ENCODE assay signal across 18 cellular contexts in genomic region chr3:122787872-122788271, GRCh38. TPM values are rescaled to one million over a fixed set of nuclear protein-coding genes. Genes with fewer than 3 reads are reported as not detected.
DNase-seq lines count a peak whose midpoint lies in the region; ATAC-seq, FAIRE-seq and TF ChIP-seq lines count a peak whose summit lies in the region.
"Had no signal": no experiment of that assay in that cellular context is flagged by ENCODE, and none has a peak within 500 bp of the region (broad histone marks: within the 10 kb centered on the region; RNA-seq: fewer than 3 reads in every experiment).

No MANE protein-coding gene starts in this region.

- peaks cover 24% of the 10 kb centered on the region for H3K36me3 Mint-ChIP-seq in CD8-positive, alpha-beta T cell

- peaks cover 39% of the 10 kb centered on the region for H3K4me1 Mint-ChIP-seq in CD8-positive, alpha-beta T cell (ENCODE audit: low read depth)

- H3K4me3 Mint-ChIP-seq in CD8-positive, alpha-beta T cell = peak overlapping the region; percentile 10

- 11% methylated on average over 2 of the region's 2 CpGs for WGBS in K562 (ENCODE audit: insufficient coverage, low coverage, missing lambda C conversion rate)
- WGBS in psoas muscle, 3 donors = 54 to 62% (median 56%) methylated on average over 2 of the region's 2 CpGs
- WGBS in spleen, 5 donors = 79 to 87% (median 85%) methylated on average over 2 of the region's 2 CpGs

- H3K27ac ChIP-seq in CD8-positive, alpha-beta T cell (ENCODE audit: low read depth, low read length) = no peak overlapping the region
- H3K27ac ChIP-seq in K562 (ENCODE audit: extremely low read depth, low read depth, low read length) (peak overlapping the region; percentile 44; the same call in 2 of the 3 replicates), psoas muscle (peak overlapping the region; percentile 99), spleen (peak overlapping the region in 2 of 8 donors; percentile 26 to 28)
- H3K27ac ChIP-seq: C4-2B, PC-9 had no signal

- no peaks in the 10 kb centered on the region for H3K27me3 Mint-ChIP-seq in CD8-positive, alpha-beta T cell (ENCODE audit: low read depth)

- FAIRE-seq in GM18507 (lab: Jason Lieb, UNC) = peak; percentile 26
- FAIRE-seq in K562 (lab: Jason Lieb, UNC) = no peak

- H2AFZ ChIP-seq in K562 (ENCODE audit: low read depth, low read length) = peak overlapping the region; percentile 60; the same call in 1 of the 2 replicates
- H2AFZ ChIP-seq: PC-9 had no signal

- no peaks in the 10 kb centered on the region; the same call in 2 of the 3 replicates for H3K79me2 ChIP-seq in K562 (ENCODE audit: control insufficient read depth, insufficient read depth, low read length)

- peak overlapping the region; percentile 60 for H3K27ac Mint-ChIP-seq in CD8-positive, alpha-beta T cell

- no peak for TF ChIP-seq RAD21 in K562 (CRISPR knock-in tag; conservative IDR thresholded peaks at IDR 0.05 in 1 of 2, IDR thresholded peaks at IDR 0.05 in 1 of 2)

- H3K4me2 ChIP-seq in K562 (ENCODE audit: insufficient read depth, low read length) = no peak overlapping the region; the same call in none of the 2 replicates
- H3K4me2 ChIP-seq: PC-9 had no signal

- H3K9me3 ChIP-seq in CD8-positive, alpha-beta T cell (ENCODE audit: low read length) = no peaks in the 10 kb centered on the region
- H3K9me3 ChIP-seq in K562 (replicated peaks; ENCODE audit: control insufficient read depth, insufficient read depth, low read depth, low read length) = no peaks in the 10 kb centered on the region
- H3K9me3 ChIP-seq in psoas muscle = no peaks in the 10 kb centered on the region
- H3K9me3 ChIP-seq in spleen = no peaks in the 10 kb centered on the region
- H3K9me3 ChIP-seq: Caco-2 had no signal

- H3K36me3 ChIP-seq in CD8-positive, alpha-beta T cell (ENCODE audit: insufficient read depth, low read length) = no peaks in the 10 kb centered on the region
- H3K36me3 ChIP-seq in K562 (ENCODE audit: control insufficient read depth, insufficient read depth, low read length) = no peaks in the 10 kb centered on the region
- peaks cover 0 to 11% of the 10 kb centered on the region in 2 donors for H3K36me3 ChIP-seq in psoas muscle (ENCODE audit: insufficient read depth in 1 of 2, low read depth in 1 of 2)
- H3K36me3 ChIP-seq in spleen = peaks cover 0 to 25% (median 0%) of the 10 kb centered on the region in 6 donors

- ATAC-seq in CD8-positive, alpha-beta T cell = no peak
- ATAC-seq in K562 (peak; percentile 63), psoas muscle (no peak)

- CTCF ChIA-PET in CD8-positive, alpha-beta T cell (lab: Charles Lee) = no interaction called here
- CTCF ChIA-PET in K562 (lab: Yijun Ruan, JAX; ENCODE audit: low intra/inter-chr PET ratio) = no interaction called here

- peaks cover 12% of the 10 kb centered on the region for H3K4me1 ChIP-seq in CD8-positive, alpha-beta T cell (ENCODE audit: insufficient read depth, low read length)
- H3K4me1 ChIP-seq in K562 (replicated peaks in 1 of 2; ENCODE audit: control insufficient read depth in 2 of 2, insufficient read depth in 2 of 2, low read length in 2 of 2) (no peaks in the 10 kb centered on the region; a peak in 2 of 5 replicates), psoas muscle (peaks cover 57% of the 10 kb centered on the region), spleen (peaks cover 4 to 65% (median 38%) of the 10 kb centered on the region in 6 donors)

- no peak overlapping the region for H3K4me3 ChIP-seq in CD8-positive, alpha-beta T cell (ENCODE audit: low read depth, low read length)
- H3K4me3 ChIP-seq in K562 (no peak overlapping the region), psoas muscle (peak overlapping the region; percentile 11), spleen (no peak overlapping the region)
- H3K4me3 ChIP-seq: PC-9 had no signal

- TF ChIP-seq EP300 in K562 (IDR thresholded peaks at IDR 0.05; ENCODE audit: low read length) = no peak

- TF ChIP-seq POLR2A in K562 (conservative IDR thresholded peaks at IDR 0.05) (no peak), spleen (IDR thresholded peaks at IDR 0.05) (no peak)

- no peaks in the 10 kb centered on the region for H4K20me1 ChIP-seq in K562 (replicated peaks; ENCODE audit: control insufficient read depth, insufficient read depth, low read length)

- no peaks in the 10 kb centered on the region for H3K9me3 Mint-ChIP-seq in CD8-positive, alpha-beta T cell

- no TSS peak for BruUV-seq in K562 (replicated peaks; lab: Mats Ljungman, UMichigan)

- POLR2A ChIA-PET in CD8-positive, alpha-beta T cell (lab: Charles Lee) = no interaction called here
- POLR2A ChIA-PET in K562 (lab: Yijun Ruan, JAX) = interaction anchor here (0.6 kb wide), 1 partner anchor 32 kb away, joined by 3 read pairs; no protein-coding TSS in a partner anchor

- no peak for DNase-seq in CD8-positive, alpha-beta T cell
- no peak for DNase-seq in GM18507 (ENCODE audit: extremely low spot score, insufficient read length, low read depth)
- DNase-seq in K562 (ENCODE audit: extremely low read depth in 1 of 4, low spot score in 3 of 4) = peak in 1 of 4 experiments; percentile 8
- DNase-seq in psoas muscle = no peak
- no peak for DNase-seq in spleen
- no peak for DNase-seq in NCI-H510A treated with DMSO at 0.1 percent for 48 hours (lab: John Stamatoyannopoulos, UW)
- no peak for DNase-seq in NCI-H2029 (lab: John Stamatoyannopoulos, UW)
- DNase-seq: ACHN, Caco-2, DMS153, GDM1, KG1, MV-4-11, NCI-H187, NCI-H226, NCI-H524 treated with DMSO at 0.1 percent for 48 hours, PC-9 had no signal

- no peak overlapping the region for H3K9ac ChIP-seq in K562 (ENCODE audit: insufficient read depth in 1 of 2, low read depth in 2 of 2, low read length in 2 of 2)

- intact Hi-C loops in CD8-positive, alpha-beta T cell (cut with DNase I, micrococcal nuclease) = no loop called here
- intact Hi-C loops in K562 (cut with micrococcal nuclease) (no loop called here), psoas muscle (cut with DNase I) (no loop called here), spleen (cut with DNase I; ENCODE audit: low total_unique reads) (no loop called here)

- no peaks in the 10 kb centered on the region for H3K9me1 ChIP-seq in K562 (ENCODE audit: control insufficient read depth, insufficient read depth, low read length)

- in situ Hi-C loops in K562 (cut with MboI) = no loop called here

- no peak for TF ChIP-seq CTCF in CD8-positive, alpha-beta T cell (IDR thresholded peaks at IDR 0.05)
- TF ChIP-seq CTCF in K562 (IDR thresholded peaks at IDR 0.05 in 2 of 3, conservative IDR thresholded peaks at IDR 0.05 in 1 of 3; ENCODE audit: insufficient read depth in 2 of 3, low read depth in 1 of 3, low read length in 3 of 3) = no peak
- TF ChIP-seq CTCF in psoas muscle (IDR thresholded peaks at IDR 0.05) = no peak
- no peak for TF ChIP-seq CTCF in spleen (IDR thresholded peaks at IDR 0.05 in 8 of 11, conservative IDR thresholded peaks at IDR 0.05 in 3 of 11)

- H3K27me3 ChIP-seq in CD8-positive, alpha-beta T cell (ENCODE audit: insufficient read depth, low read length) = no peaks in the 10 kb centered on the region
- no peaks in the 10 kb centered on the region for H3K27me3 ChIP-seq in K562 (ENCODE audit: control insufficient read depth in 2 of 2, insufficient read depth in 2 of 2, low read length in 2 of 2)
- no peaks in the 10 kb centered on the region for H3K27me3 ChIP-seq in psoas muscle (ENCODE audit: insufficient read depth in 3 of 3, low read length in 2 of 3)
- H3K27me3 ChIP-seq in spleen (replicated peaks in 1 of 7) = no peaks in the 10 kb centered on the region

RNA-seq across cellular contexts. Expression of gene HSPBAP1, which starts 5.8 kb away (rescaled TPM):
- total RNA-seq in CD8-positive, alpha-beta T cell = 1 to 10 TPM; 8.7 to 9.3 TPM
- total RNA-seq in K562 (2011; cell fraction: chromatin; rRNA removed; ENCODE audit: low replicate concordance) = 3.8 and 9.7 TPM in 2 replicates
- total RNA-seq in K562 (2011; cell fraction: nucleolus; rRNA removed) = 2.2 and 2.9 TPM in 2 replicates
- total RNA-seq in K562 (2011; cell fraction: nucleoplasm; rRNA removed) = 7.3 and 13.3 TPM in 2 replicates
- total RNA-seq in K562 (2014; rRNA removed) (2.3 and 2.9 TPM in 2 replicates), K562 (2014; rRNA removed; fragmentation: Illumina TruSeq; extraction: Trizol) (4.5 and 4.8 TPM in 2 replicates), K562 (2015; rRNA removed; fragmentation: Illumina TruSeq; extraction: Trizol) (3.5 and 3.7 TPM in 2 replicates), K562 (2021) (3.5 and 3.6 TPM in 2 replicates), psoas muscle (10 to 100 TPM in 3 of 4 donors, 1 to 10 TPM in 1; 4.8 to 18.2 (median 16.2) TPM), spleen (10 to 100 TPM; 17.8 to 42.9 (median 23.8) TPM)
- polyA plus RNA-seq in K562 (2011; rRNA removed) (3.1 and 3.7 TPM in 2 replicates), K562 (2014; fragmentation: Illumina TruSeq; extraction: Trizol) (3.7 and 4.4 TPM in 2 replicates), K562 (2014; fragmentation: Nextera tagmentation; extraction: Ambion mirVana) (1 to 10 TPM; 2.1 TPM), K562 (2014; rRNA removed) (3.4 and 5.0 TPM in 2 replicates), psoas muscle (10 to 100 TPM in 2 of 3 donors, 1 to 10 TPM in 1; 6.1 to 24.7 (median 18.9) TPM), spleen (10 to 100 TPM; 16.9 to 26.3 (median 17.0) TPM)
- 0.78 and 1.9 TPM in 2 replicates for polyA plus RNA-seq in K562 (2011; cell fraction: cytosol; rRNA removed)
- 3.7 and 5.0 TPM in 2 replicates for polyA plus RNA-seq in K562 (2011; cell fraction: nucleus; rRNA removed)
- polyA plus RNA-seq in K562 (2012) = 2.6 and 3.9 TPM in 2 replicates
- polyA minus RNA-seq in K562 (2011; rRNA and poly(A)+ RNA removed) = 4.7 and 6.3 TPM in 2 replicates
- 0.86 and 2.7 TPM in 2 replicates for polyA minus RNA-seq in K562 (2011; cell fraction: cytosol; rRNA and poly(A)+ RNA removed)
- 2.2 and 3.2 TPM in 2 replicates for polyA minus RNA-seq in K562 (2011; cell fraction: nucleus; rRNA and poly(A)+ RNA removed)

RNA-seq across cellular contexts. Expression of gene SLC49A4, which starts 7.0 kb away (rescaled TPM):
- 1 to 10 TPM; 3.7 to 4.4 TPM for total RNA-seq in CD8-positive, alpha-beta T cell
- total RNA-seq in K562 (2011; cell fraction: chromatin; rRNA removed; ENCODE audit: low replicate concordance) = 1.5 and 2.6 TPM in 2 replicates
- 1.7 and 2.1 TPM in 2 replicates for total RNA-seq in K562 (2011; cell fraction: nucleolus; rRNA removed)
- total RNA-seq in K562 (2011; cell fraction: nucleoplasm; rRNA removed) = 1.5 and 2.3 TPM in 2 replicates
- total RNA-seq in K562 (2014; rRNA removed) (1.0 and 1.1 TPM in 2 replicates), K562 (2014; rRNA removed; fragmentation: Illumina TruSeq; extraction: Trizol) (0.76 and 1.1 TPM in 2 replicates), K562 (2015; rRNA removed; fragmentation: Illumina TruSeq; extraction: Trizol) (0.83 and 0.94 TPM in 2 replicates), K562 (2021) (0.78 and 1.0 TPM in 2 replicates), psoas muscle (10 to 100 TPM; 12.5 to 44.2 (median 26.9) TPM), spleen (10 to 100 TPM; 10.2 to 31.8 (median 16.7) TPM)
- polyA plus RNA-seq in K562 (2011; rRNA removed) (0.74 and 0.91 TPM in 2 replicates), K562 (2014; fragmentation: Illumina TruSeq; extraction: Trizol) (0.94 and 1.3 TPM in 2 replicates), K562 (2014; fragmentation: Nextera tagmentation; extraction: Ambion mirVana) (under 1 TPM; 0.15 to 0.25 TPM), K562 (2014; rRNA removed) (0.99 and 1.2 TPM in 2 replicates), psoas muscle (10 to 100 TPM; 15.1 to 21.8 (median 21.1) TPM), spleen (1 to 10 TPM; 1.3 to 1.5 (median 1.4) TPM)
- 0.43 and 1.1 TPM in 2 replicates for polyA plus RNA-seq in K562 (2011; cell fraction: cytosol; rRNA removed)
- 0.92 and 1.5 TPM in 2 replicates for polyA plus RNA-seq in K562 (2011; cell fraction: nucleus; rRNA removed)
- polyA plus RNA-seq in K562 (2012) = 0.66 and 0.71 TPM in 2 replicates
- 0.53 and 1.4 TPM in 2 replicates for polyA minus RNA-seq in K562 (2011; rRNA and poly(A)+ RNA removed)
- 0.19 and 1.0 TPM in 2 replicates for polyA minus RNA-seq in K562 (2011; cell fraction: cytosol; rRNA and poly(A)+ RNA removed)
- 1.3 and 2.0 TPM in 2 replicates for polyA minus RNA-seq in K562 (2011; cell fraction: nucleus; rRNA and poly(A)+ RNA removed)
